Comparison of ENCODE assay signal across 2 cellular contexts in the genomic region with DNA sequence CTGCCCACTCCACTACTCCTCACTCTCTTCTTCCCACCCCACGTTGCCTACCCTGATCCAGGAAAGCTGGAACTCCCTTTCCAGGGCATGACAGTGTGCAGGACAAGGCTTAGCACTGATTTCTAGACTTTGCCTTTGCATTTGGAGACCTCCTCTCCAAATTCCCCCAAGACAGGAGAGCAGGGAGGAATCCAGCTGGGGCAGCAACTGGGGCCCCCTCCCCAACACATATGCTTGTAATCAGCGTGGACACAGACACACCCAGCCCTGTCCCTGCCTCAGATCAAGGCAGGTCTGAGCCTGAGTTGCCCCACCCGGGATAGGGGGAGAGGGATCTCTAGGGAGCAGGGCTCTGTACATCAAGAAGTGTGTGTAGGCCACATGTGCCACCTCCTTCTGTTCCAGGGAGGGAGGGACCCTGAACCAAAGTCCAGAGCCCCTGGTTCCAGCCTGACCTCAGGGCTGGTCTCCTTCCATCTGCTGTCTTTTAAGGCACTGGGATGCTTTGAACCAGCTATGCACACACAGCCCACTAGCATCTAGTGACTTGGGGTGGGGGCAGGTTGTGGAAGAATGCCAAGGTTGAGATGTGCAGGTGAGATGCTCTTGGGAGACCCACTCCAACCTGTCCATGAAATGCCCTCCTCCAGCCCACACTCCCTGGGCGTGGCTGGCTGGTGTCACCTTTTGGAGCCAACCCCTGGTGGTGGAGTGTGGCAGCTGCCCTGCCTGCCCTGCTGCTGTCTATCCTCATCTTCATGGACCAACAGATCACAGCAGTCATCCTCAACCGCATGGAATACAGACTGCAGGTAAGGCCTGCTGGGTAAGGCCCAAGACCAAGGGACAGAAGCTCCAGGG.
TF ChIP-seq lines count a peak whose summit lies in the region.

No MANE protein-coding gene starts in this region.

TF ChIP-seq in GM23338, 12 proteins besides CTCF, POLR2A, EP300 and RAD21:
- TF ChIP-seq JUNB (IDR thresholded peaks at IDR 0.05; ENCODE audit: unreplicated experiment) (no peak), EZH2phosphoT487 (IDR thresholded peaks at IDR 0.05; ENCODE audit: unreplicated experiment) (no peak), ZNF331 (CRISPR knock-in tag; IDR thresholded peaks at IDR 0.05; ENCODE audit: low read depth) (no peak), ZNF114 (CRISPR knock-in tag; IDR thresholded peaks at IDR 0.05) (no peak), CREB1 (CRISPR knock-in tag; IDR thresholded peaks at IDR 0.05; ENCODE audit: low read depth) (no peak), REST (IDR thresholded peaks at IDR 0.05; ENCODE audit: unreplicated experiment) (no peak)
- TF ChIP-seq, protein P1, sequence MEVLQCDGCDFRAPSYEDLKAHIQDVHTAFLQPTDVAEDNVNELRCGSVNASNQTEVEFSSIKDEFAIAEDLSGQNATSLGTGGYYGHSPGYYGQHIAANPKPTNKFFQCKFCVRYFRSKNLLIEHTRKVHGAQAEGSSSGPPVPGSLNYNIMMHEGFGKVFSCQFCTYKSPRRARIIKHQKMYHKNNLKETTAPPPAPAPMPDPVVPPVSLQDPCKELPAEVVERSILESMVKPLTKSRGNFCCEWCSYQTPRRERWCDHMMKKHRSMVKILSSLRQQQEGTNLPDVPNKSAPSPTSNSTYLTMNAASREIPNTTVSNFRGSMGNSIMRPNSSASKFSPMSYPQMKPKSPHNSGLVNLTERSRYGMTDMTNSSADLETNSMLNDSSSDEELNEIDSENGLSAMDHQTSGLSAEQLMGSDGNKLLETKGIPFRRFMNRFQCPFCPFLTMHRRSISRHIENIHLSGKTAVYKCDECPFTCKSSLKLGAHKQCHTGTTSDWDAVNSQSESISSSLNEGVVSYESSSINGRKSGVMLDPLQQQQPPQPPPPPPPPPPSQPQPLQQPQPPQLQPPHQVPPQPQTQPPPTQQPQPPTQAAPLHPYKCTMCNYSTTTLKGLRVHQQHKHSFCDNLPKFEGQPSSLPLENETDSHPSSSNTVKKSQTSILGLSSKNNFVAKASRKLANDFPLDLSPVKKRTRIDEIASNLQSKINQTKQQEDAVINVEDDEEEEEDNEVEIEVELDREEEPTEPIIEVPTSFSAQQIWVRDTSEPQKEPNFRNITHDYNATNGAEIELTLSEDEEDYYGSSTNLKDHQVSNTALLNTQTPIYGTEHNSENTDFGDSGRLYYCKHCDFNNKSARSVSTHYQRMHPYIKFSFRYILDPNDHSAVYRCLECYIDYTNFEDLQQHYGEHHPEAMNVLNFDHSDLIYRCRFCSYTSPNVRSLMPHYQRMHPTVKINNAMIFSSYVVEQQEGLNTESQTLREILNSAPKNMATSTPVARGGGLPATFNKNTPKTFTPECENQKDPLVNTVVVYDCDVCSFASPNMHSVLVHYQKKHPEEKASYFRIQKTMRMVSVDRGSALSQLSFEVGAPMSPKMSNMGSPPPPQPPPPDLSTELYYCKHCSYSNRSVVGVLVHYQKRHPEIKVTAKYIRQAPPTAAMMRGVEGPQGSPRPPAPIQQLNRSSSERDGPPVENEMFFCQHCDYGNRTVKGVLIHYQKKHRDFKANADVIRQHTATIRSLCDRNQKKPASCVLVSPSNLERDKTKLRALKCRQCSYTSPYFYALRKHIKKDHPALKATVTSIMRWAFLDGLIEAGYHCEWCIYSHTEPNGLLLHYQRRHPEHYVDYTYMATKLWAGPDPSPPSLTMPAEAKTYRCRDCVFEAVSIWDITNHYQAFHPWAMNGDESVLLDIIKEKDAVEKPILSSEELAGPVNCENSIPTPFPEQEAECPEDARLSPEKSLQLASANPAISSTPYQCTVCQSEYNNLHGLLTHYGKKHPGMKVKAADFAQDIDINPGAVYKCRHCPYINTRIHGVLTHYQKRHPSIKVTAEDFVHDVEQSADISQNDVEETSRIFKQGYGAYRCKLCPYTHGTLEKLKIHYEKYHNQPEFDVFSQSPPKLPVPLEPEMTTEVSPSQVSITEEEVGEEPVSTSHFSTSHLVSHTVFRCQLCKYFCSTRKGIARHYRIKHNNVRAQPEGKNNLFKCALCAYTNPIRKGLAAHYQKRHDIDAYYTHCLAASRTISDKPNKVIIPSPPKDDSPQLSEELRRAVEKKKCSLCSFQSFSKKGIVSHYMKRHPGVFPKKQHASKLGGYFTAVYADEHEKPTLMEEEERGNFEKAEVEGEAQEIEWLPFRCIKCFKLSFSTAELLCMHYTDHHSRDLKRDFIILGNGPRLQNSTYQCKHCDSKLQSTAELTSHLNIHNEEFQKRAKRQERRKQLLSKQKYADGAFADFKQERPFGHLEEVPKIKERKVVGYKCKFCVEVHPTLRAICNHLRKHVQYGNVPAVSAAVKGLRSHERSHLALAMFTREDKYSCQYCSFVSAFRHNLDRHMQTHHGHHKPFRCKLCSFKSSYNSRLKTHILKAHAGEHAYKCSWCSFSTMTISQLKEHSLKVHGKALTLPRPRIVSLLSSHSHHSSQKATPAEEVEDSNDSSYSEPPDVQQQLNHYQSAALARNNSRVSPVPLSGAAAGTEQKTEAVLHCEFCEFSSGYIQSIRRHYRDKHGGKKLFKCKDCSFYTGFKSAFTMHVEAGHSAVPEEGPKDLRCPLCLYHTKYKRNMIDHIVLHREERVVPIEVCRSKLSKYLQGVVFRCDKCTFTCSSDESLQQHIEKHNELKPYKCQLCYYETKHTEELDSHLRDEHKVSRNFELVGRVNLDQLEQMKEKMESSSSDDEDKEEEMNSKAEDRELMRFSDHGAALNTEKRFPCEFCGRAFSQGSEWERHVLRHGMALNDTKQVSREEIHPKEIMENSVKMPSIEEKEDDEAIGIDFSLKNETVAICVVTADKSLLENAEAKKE (CRISPR knock-in tag; IDR thresholded peaks at IDR 0.05): no peak

TF ChIP-seq in K562, 482 proteins besides CTCF, POLR2A, EP300 and RAD21:
- TF ChIP-seq IRF1 (CRISPR knock-in tag; IDR thresholded peaks at IDR 0.05; ENCODE audit: borderline replicate concordance): no peak
- TF ChIP-seq SRSF7 (optimal IDR thresholded peaks at IDR 0.05; ENCODE audit: low read depth, low read length): no peak
- TF ChIP-seq RFX1 (IDR thresholded peaks at IDR 0.05): no peak
- TF ChIP-seq ARNT (IDR thresholded peaks at IDR 0.05): no peak
- TF ChIP-seq LEF1 (IDR thresholded peaks at IDR 0.05): no peak
- TF ChIP-seq, protein P2, sequence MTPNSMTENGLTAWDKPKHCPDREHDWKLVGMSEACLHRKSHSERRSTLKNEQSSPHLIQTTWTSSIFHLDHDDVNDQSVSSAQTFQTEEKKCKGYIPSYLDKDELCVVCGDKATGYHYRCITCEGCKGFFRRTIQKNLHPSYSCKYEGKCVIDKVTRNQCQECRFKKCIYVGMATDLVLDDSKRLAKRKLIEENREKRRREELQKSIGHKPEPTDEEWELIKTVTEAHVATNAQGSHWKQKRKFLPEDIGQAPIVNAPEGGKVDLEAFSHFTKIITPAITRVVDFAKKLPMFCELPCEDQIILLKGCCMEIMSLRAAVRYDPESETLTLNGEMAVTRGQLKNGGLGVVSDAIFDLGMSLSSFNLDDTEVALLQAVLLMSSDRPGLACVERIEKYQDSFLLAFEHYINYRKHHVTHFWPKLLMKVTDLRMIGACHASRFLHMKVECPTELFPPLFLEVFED (CRISPR knock-in tag; conservative IDR thresholded peaks at IDR 0.05): no peak
- no peak for TF ChIP-seq ZNF444 (CRISPR knock-in tag; IDR thresholded peaks at IDR 0.05)
- TF ChIP-seq USF2 (CRISPR knock-in tag; IDR thresholded peaks at IDR 0.05): no peak
- TF ChIP-seq, protein P3, sequence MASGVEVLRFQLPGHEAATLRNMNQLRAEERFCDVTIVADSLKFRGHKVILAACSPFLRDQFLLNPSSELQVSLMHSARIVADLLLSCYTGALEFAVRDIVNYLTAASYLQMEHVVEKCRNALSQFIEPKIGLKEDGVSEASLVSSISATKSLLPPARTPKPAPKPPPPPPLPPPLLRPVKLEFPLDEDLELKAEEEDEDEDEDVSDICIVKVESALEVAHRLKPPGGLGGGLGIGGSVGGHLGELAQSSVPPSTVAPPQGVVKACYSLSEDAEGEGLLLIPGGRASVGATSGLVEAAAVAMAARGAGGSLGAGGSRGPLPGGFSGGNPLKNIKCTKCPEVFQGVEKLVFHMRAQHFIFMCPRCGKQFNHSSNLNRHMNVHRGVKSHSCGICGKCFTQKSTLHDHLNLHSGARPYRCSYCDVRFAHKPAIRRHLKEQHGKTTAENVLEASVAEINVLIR (CRISPR knock-in tag; IDR thresholded peaks at IDR 0.05): no peak
- TF ChIP-seq HNRNPL (IDR thresholded peaks at IDR 0.05; ENCODE audit: low read depth, low read length): no peak
- no peak for TF ChIP-seq XRCC3 (IDR thresholded peaks at IDR 0.05)
